In genomic region chr10:130989670-130990247, GRCh38 we compare ENCODE assay signal across 16 cellular contexts.
"Had no signal": no experiment of that assay in that cellular context is flagged by ENCODE, and none has a peak within 500 bp of the region (broad histone marks: within the 10 kb centered on the region; RNA-seq: fewer than 3 reads in every experiment).

No MANE protein-coding gene starts in this region.

- H3K27me3 Mint-ChIP-seq: stimulated activated memory B cell treated with anti-CD40 and anti-IgM and Interleukin-4, amounts not matched to agents 10 μg/mL and 1 μg/mL and 100 μg/mL, for 72 hours; stimulated activated naive CD8-positive, alpha-beta T cell treated with anti-CD3 and anti-CD28 coated beads, Interleukin-15, Interleukin-2, amounts not matched to agents 100 ng/mL and 50 ng/mL, for 24 hours had no signal

- H3K9me3 ChIP-seq: heart right ventricle, neutrophil, psoas muscle, right lobe of liver, tibial nerve had no signal

- H3K27ac ChIP-seq: coronary artery, heart right ventricle, neutrophil, psoas muscle, right lobe of liver, tibial nerve had no signal

- H3K4me1 Mint-ChIP-seq: endodermal cell; stimulated activated memory B cell treated with anti-CD40 and anti-IgM and Interleukin-4, amounts not matched to agents 10 μg/mL and 1 μg/mL and 100 μg/mL, for 72 hours had no signal

- H3K36me3 Mint-ChIP-seq: naive thymus-derived CD4-positive, alpha-beta T cell; stimulated activated memory B cell treated with anti-CD40 and anti-IgM and Interleukin-4, amounts not matched to agents 10 μg/mL and 1 μg/mL and 100 μg/mL, for 72 hours had no signal

- H3K4me1 ChIP-seq: heart right ventricle, psoas muscle, right lobe of liver, tibial nerve had no signal

- H3K36me3 ChIP-seq: heart right ventricle, neutrophil, right lobe of liver, tibial nerve had no signal

- H3K27ac Mint-ChIP-seq: nephron progenitor cell; stimulated activated memory B cell treated with anti-CD40 and anti-IgM and Interleukin-4, amounts not matched to agents 10 μg/mL and 1 μg/mL and 100 μg/mL, for 72 hours; stimulated activated naive CD8-positive, alpha-beta T cell treated with anti-CD3 and anti-CD28 coated beads, Interleukin-15, Interleukin-2, amounts not matched to agents 100 ng/mL and 50 ng/mL, for 24 hours had no signal

- H3K27me3 ChIP-seq: neutrophil, right lobe of liver, tibial nerve had no signal

- H3K4me3 ChIP-seq: coronary artery, heart right ventricle, psoas muscle, right lobe of liver, tibial nerve had no signal

- H3K9me3 Mint-ChIP-seq: endodermal cell; stimulated activated memory B cell treated with anti-CD40 and anti-IgM and Interleukin-4, amounts not matched to agents 10 μg/mL and 1 μg/mL and 100 μg/mL, for 72 hours; stimulated activated naive CD8-positive, alpha-beta T cell treated with anti-CD3 and anti-CD28 coated beads, Interleukin-15, Interleukin-2, amounts not matched to agents 100 ng/mL and 50 ng/mL, for 24 hours had no signal

- DNase-seq: effector CD4-positive, alpha-beta T cell; endodermal cell; heart right ventricle; kidney glomerular epithelial cell; mesendoderm; naive thymus-derived CD4-positive, alpha-beta T cell; nephron progenitor cell; psoas muscle; retina; right lobe of liver; stimulated activated CD4-positive, alpha-beta T cell treated with anti-CD3 and anti-CD28 coated beads, Interleukin-4, amount 100 ng/mL, for 24 hours had no signal

- H3K4me3 Mint-ChIP-seq: endodermal cell; naive thymus-derived CD4-positive, alpha-beta T cell; nephron progenitor cell; stimulated activated memory B cell treated with anti-CD40 and anti-IgM and Interleukin-4, amounts not matched to agents 10 μg/mL and 1 μg/mL and 100 μg/mL, for 72 hours; stimulated activated naive CD8-positive, alpha-beta T cell treated with anti-CD3 and anti-CD28 coated beads, Interleukin-15, Interleukin-2, amounts not matched to agents 100 ng/mL and 50 ng/mL, for 24 hours had no signal
